ENCODE assay signal across 19 cellular contexts in the genomic region with DNA sequence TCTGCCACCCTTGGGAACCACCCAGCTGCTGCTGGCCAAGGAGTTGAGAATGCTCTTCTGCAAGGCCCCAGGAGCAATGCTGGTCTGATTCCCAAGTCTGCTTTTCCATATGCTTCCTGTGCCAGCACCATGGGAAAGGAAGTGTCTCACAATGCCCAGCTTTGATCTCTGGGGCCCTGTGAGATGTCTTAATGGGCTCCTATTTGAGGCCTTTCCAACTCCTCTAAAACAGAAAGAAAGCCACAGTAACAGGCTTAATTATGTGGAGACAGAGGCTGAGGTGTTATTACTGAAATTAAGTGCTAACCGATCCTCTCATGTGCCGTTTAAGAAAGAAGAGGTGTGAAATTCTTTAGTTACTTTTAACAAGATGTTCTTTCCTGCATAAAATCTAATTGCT. TPM values are rescaled to one million over a fixed set of nuclear protein-coding genes. Genes with fewer than 3 reads are reported as not detected.
DNase-seq lines count a peak whose midpoint lies in the region; ATAC-seq and TF ChIP-seq lines count a peak whose summit lies in the region.
"Had no signal": no experiment of that assay in that cellular context is flagged by ENCODE, and none has a peak within 500 bp of the region (broad histone marks: within the 10 kb centered on the region; RNA-seq: fewer than 3 reads in every experiment).

No MANE protein-coding gene starts in this region.

- no peak overlapping the region for H3K9ac ChIP-seq in NT2/D1 (ENCODE audit: insufficient read length, low read depth)
- no peak overlapping the region for H3K9ac ChIP-seq in rectal smooth muscle tissue (ENCODE audit: low read length)
- H3K9ac ChIP-seq: parathyroid adenoma had no signal

- H3K36me3 ChIP-seq in NT2/D1 (ENCODE audit: insufficient read depth, insufficient read length, low read length) (peaks cover 54% of the 10 kb centered on the region), rectal smooth muscle tissue (ENCODE audit: control insufficient read depth, insufficient read depth, low read length) (peaks cover 2% of the 10 kb centered on the region)

- H3K27me3 ChIP-seq in NT2/D1 (ENCODE audit: insufficient read depth, insufficient read length) (peaks cover 5% of the 10 kb centered on the region), rectal smooth muscle tissue (ENCODE audit: control insufficient read depth, insufficient read depth, low read length) (no peaks in the 10 kb centered on the region), dorsolateral prefrontal cortex (no peaks in the 10 kb centered on the region)

- H3K27ac ChIP-seq in rectal smooth muscle tissue (ENCODE audit: low read depth, low read length) (peak overlapping the region; percentile 54), dorsolateral prefrontal cortex (peak overlapping the region in 12 of 59 donors; percentile 0 to 51 (median 12))
- H3K27ac ChIP-seq: C4-2B, parathyroid adenoma had no signal

- H3K4me1 ChIP-seq in NT2/D1 (ENCODE audit: insufficient read depth, insufficient read length) = peaks cover 3% of the 10 kb centered on the region
- H3K4me1 ChIP-seq in rectal smooth muscle tissue (ENCODE audit: control insufficient read depth, insufficient read depth, low read length) = peaks cover 11% of the 10 kb centered on the region

- ATAC-seq in GM18511 (IDR thresholded peaks at IDR 0.05; ENCODE audit: unreplicated experiment) (peak; percentile 19), HG03342 (IDR thresholded peaks at IDR 0.05; ENCODE audit: unreplicated experiment) (no peak)
- ATAC-seq: K562 had no signal

- H3K4me3 ChIP-seq in NT2/D1 (ENCODE audit: insufficient read length, low read depth) (no peak overlapping the region), fibroblast of the aortic adventitia (ENCODE audit: low read depth, low read length) (no peak overlapping the region), rectal smooth muscle tissue (ENCODE audit: low read length) (no peak overlapping the region), dorsolateral prefrontal cortex (peak overlapping the region in 1 of 59 donors; percentile 9)
- H3K4me3 ChIP-seq: K562 had no signal

- H3K9me3 ChIP-seq in NT2/D1 (ENCODE audit: insufficient read depth, low read length) = no peaks in the 10 kb centered on the region

- DNase-seq in NT2/D1 (ENCODE audit: low read depth, low spot score) (peak; percentile 74), fibroblast of the aortic adventitia (ENCODE audit: low read depth) (peak; percentile 25), nucleus accumbens (lab: John Stamatoyannopoulos, UW) (no peak), dorsolateral prefrontal cortex (no peak), AG08396 (ENCODE audit: low spot score) (no peak)
- DNase-seq: amniotic stem cell; GDM1; glutamatergic neuron; NCI-H1694; NCI-H510A treated with DMSO at 0.1 percent for 48 hours; SHP77; stimulated activated CD4-positive, alpha-beta T cell treated with anti-CD3 and anti-CD28 coated beads, Interleukin-4, amount 100 ng/mL, for 1 hour; stimulated activated naive CD4-positive, alpha-beta T cell had no signal

- TF ChIP-seq CTCF in fibroblast of the aortic adventitia (IDR thresholded peaks at IDR 0.05; ENCODE audit: insufficient read depth, low read length) (no peak), dorsolateral prefrontal cortex (IDR thresholded peaks at IDR 0.05 in 54 of 56, conservative IDR thresholded peaks at IDR 0.05 in 2 of 56; ENCODE audit: low read depth in 1 of 56, partially characterized antibody in 56 of 56) (no peak)

- intact Hi-C loops in dorsolateral prefrontal cortex (cut with DNase I) = no loop called here

RNA-seq across cellular contexts. Expression of a gene that starts 4.5 kb away (rescaled TPM):
- total RNA-seq in fibroblast of the aortic adventitia (ENCODE audit: low replicate concordance) = 26.7 and 41.6 TPM in 2 replicates
- 10 to 100 TPM in 113 of 120 experiments, 1 to 10 TPM in 7; 7.7 to 26.0 (median 15.6) TPM for total RNA-seq in dorsolateral prefrontal cortex

RNA-seq across cellular contexts. Expression of a gene that starts 43.2 kb away (rescaled TPM):
- total RNA-seq in fibroblast of the aortic adventitia (ENCODE audit: low replicate concordance) (41.0 and 50.9 TPM in 2 replicates), dorsolateral prefrontal cortex (10 to 100 TPM; 26.4 to 42.8 (median 33.8) TPM)

Comparison
In these comparisons a context has a peak if more than half of its experiments do, and no peak if none do; other contexts are left out.
1. DNase-seq: peak in NT2/D1 (single experiment) and fibroblast of the aortic adventitia (single experiment); none in nucleus accumbens (0 of 56), dorsolateral prefrontal cortex (0 of 10) and AG08396 (single experiment).